9 cellular contexts compared by ENCODE assay signal in the genomic region with DNA sequence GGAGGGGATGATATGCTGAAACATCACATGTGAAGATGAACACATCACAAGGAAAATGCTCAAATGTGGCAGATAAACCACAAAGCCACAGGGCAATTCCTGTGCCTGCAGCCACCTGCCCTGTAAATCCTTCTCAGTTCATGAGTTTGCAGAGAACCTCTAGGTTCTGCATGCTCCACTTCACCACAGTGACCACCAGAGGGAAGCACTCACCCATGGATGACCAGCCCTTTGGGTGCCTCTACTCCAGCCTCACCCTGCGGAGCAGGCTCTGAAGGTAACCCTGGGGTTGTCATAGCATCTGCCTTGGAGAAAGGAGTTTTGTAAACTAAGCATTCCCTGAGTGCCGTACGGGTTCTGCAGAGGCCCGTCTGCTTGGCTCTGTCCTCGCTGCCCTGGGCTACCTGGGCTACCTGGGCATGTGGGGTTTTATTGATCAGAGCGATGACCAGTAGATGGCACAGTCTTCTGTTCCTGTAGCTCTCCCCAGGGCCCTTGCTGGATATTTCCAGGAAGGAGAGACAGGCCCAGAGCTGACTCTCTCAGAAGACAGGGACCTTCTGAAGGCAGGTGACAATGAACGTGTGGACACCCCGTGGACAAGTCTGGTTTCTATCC. TPM values are rescaled to one million over a fixed set of nuclear protein-coding genes. Genes with fewer than 3 reads are reported as not detected.
DNase-seq lines count a peak whose midpoint lies in the region; ATAC-seq and TF ChIP-seq lines count a peak whose summit lies in the region.
"Had no signal": no experiment of that assay in that cellular context is flagged by ENCODE, and none has a peak within 500 bp of the region (broad histone marks: within the 10 kb centered on the region; RNA-seq: fewer than 3 reads in every experiment).

No MANE protein-coding gene starts in this region.

- H3K27ac Mint-ChIP-seq in neural progenitor cell, result no peak overlapping the region

- H3K4me3 ChIP-seq in GM06990 (replicated peaks; ENCODE audit: low read depth, low read length), result no peak overlapping the region
- H3K4me3 ChIP-seq in choroid plexus epithelial cell (ENCODE audit: low read depth, low read length), result no peak overlapping the region
- H3K4me3 ChIP-seq in neural progenitor cell, result no peak overlapping the region
- H3K4me3 ChIP-seq: thyroid gland had no signal

- H3K9me3 Mint-ChIP-seq in neural progenitor cell, result peaks cover under 1% of the 10 kb centered on the region

- no peak overlapping the region for H3K4me2 ChIP-seq in neural progenitor cell

- H3K36me3 ChIP-seq in GM06990 (ENCODE audit: control insufficient read depth, insufficient read depth, low read length) (no peaks in the 10 kb centered on the region), neural progenitor cell (no peaks in the 10 kb centered on the region)
- H3K36me3 ChIP-seq: thyroid gland had no signal

- H3K4me1 ChIP-seq in neural progenitor cell, result no peaks in the 10 kb centered on the region
- H3K4me1 ChIP-seq: thyroid gland had no signal

- no peaks in the 10 kb centered on the region for H3K4me1 Mint-ChIP-seq in neural progenitor cell

- H3K27me3 ChIP-seq in GM06990 (replicated peaks; ENCODE audit: control insufficient read depth, insufficient read depth, low read length) (no peaks in the 10 kb centered on the region), neural progenitor cell (no peaks in the 10 kb centered on the region)
- H3K27me3 ChIP-seq: thyroid gland had no signal

- peaks cover 5% of the 10 kb centered on the region for H3K27me3 Mint-ChIP-seq in neural progenitor cell (ENCODE audit: insufficient read depth, low read depth)

- H3F3A ChIP-seq in neural progenitor cell (ENCODE audit: low read depth), result no peaks in the 10 kb centered on the region

- no peak overlapping the region for H3K4me3 Mint-ChIP-seq in neural progenitor cell

- DNase-seq in AML-193 (lab: John Stamatoyannopoulos, UW) (peak; percentile 2 to 3), GM06990 (ENCODE audit: extremely low read depth, insufficient read length) (no peak), NCI-H345 (lab: John Stamatoyannopoulos, UW) (peak; percentile 7), choroid plexus epithelial cell (ENCODE audit: low read depth) (peak; percentile 64), neural progenitor cell (ENCODE audit: low spot score) (peak; percentile 46), NCI-H510A treated with DMSO at 0.1 percent for 48 hours (lab: John Stamatoyannopoulos, UW) (no peak)
- no peak for DNase-seq in NK-92 treated with Interleukin-12 subunit alpha and Interleukin-12 subunit beta, amount 100 ng/mL, for 24 hours (lab: John Stamatoyannopoulos, UW)

- no peaks in the 10 kb centered on the region for H3K36me3 Mint-ChIP-seq in neural progenitor cell

- H2AFZ ChIP-seq in neural progenitor cell (replicated peaks), result no peak overlapping the region

- no peaks in the 10 kb centered on the region for H4K20me1 ChIP-seq in neural progenitor cell (ENCODE audit: low read depth)

- peak; percentile 75 for TF ChIP-seq CTCF in GM06990 (IDR thresholded peaks at IDR 0.05; ENCODE audit: insufficient read depth, low read length, poor library complexity, severe bottlenecking)
- peak; percentile 76 for TF ChIP-seq CTCF in choroid plexus epithelial cell (conservative IDR thresholded peaks at IDR 0.05; ENCODE audit: low read depth, low read length)
- peak; percentile 64 for TF ChIP-seq CTCF in neural progenitor cell (IDR thresholded peaks at IDR 0.05)

- ATAC-seq in GM19455 (IDR thresholded peaks at IDR 0.05; ENCODE audit: unreplicated experiment), result no peak

- no peaks in the 10 kb centered on the region for H3K79me2 ChIP-seq in neural progenitor cell (ENCODE audit: low read depth)

- H3K9ac ChIP-seq in neural progenitor cell, result no peak overlapping the region

- H3K27ac ChIP-seq in neural progenitor cell, result no peak overlapping the region
- H3K27ac ChIP-seq: thyroid gland had no signal

- H3K9me3 ChIP-seq in neural progenitor cell (ENCODE audit: low read depth), result no peaks in the 10 kb centered on the region
- H3K9me3 ChIP-seq: thyroid gland had no signal

RNA-seq across cellular contexts. Expression of gene CST1, which starts 31.7 kb away (rescaled TPM):
- total RNA-seq in neural progenitor cell (ENCODE audit: low replicate concordance), result not detected in 2 replicates
- total RNA-seq: thyroid gland had no signal

RNA-seq across cellular contexts. Expression of gene CST2, which starts 44.1 kb away (rescaled TPM):
- not detected in 2 replicates for total RNA-seq in neural progenitor cell (ENCODE audit: low replicate concordance)
- total RNA-seq: thyroid gland had no signal

Comparison
In these comparisons a context has a peak if more than half of its experiments do, and no peak if none do; other contexts are left out.
1. DNase-seq: peak in AML-193 (2 of 2), NCI-H345 (single experiment), choroid plexus epithelial cell (single experiment) and neural progenitor cell (single experiment); none in GM06990 (single experiment), NK-92 treated with Interleukin-12 subunit alpha and Interleukin-12 subunit beta, amount 100 ng/mL, for 24 hours (single experiment) and NCI-H510A treated with DMSO at 0.1 percent for 48 hours (single experiment).
2. Peak in every context shown above with its lines, with median percentiles within 50 percentile points of each other: CTCF ChIP-seq.